21 cellular contexts compared by ENCODE assay signal in genomic region chr21:21730524-21730923, GRCh38.
A peak's percentile ranks its signal among the peaks of the same experiment; 100 is the strongest.
DNase-seq lines count a peak whose midpoint lies in the region; ATAC-seq and TF ChIP-seq lines count a peak whose summit lies in the region.
"Had no signal": no experiment of that assay in that cellular context is flagged by ENCODE, and none has a peak within 500 bp of the region (broad histone marks: within the 10 kb centered on the region; RNA-seq: fewer than 3 reads in every experiment).

No MANE protein-coding gene starts in this region.

- no peak for TF ChIP-seq CTCF in heart left ventricle (IDR thresholded peaks at IDR 0.05)
- no peak for TF ChIP-seq CTCF in choroid plexus epithelial cell (conservative IDR thresholded peaks at IDR 0.05; ENCODE audit: low read depth, low read length)
- no peak for TF ChIP-seq CTCF in fibroblast of the aortic adventitia (IDR thresholded peaks at IDR 0.05; ENCODE audit: insufficient read depth, low read length)
- no peak for TF ChIP-seq CTCF in osteocyte (IDR thresholded peaks at IDR 0.05)

- no peaks in the 10 kb centered on the region for H3K27me3 Mint-ChIP-seq in osteocyte (ENCODE audit: unreplicated experiment)

- peaks cover 4% of the 10 kb centered on the region for H3K4me1 Mint-ChIP-seq in osteocyte (ENCODE audit: unreplicated experiment)
- H3K4me1 Mint-ChIP-seq: GM23338 had no signal

- H3K27ac ChIP-seq in heart left ventricle (no peak overlapping the region), aorta (ENCODE audit: low read depth in 1 of 2, low read length in 2 of 2) (no peak overlapping the region)
- H3K27ac ChIP-seq: BLaER1 treated with 17β-estradiol and CSF1 and Interleukin-3, amounts not matched to agents 10 nM and 100 nM; SJCRH30 had no signal

- H3K4me3 ChIP-seq in heart left ventricle (no peak overlapping the region), choroid plexus epithelial cell (ENCODE audit: low read depth, low read length) (no peak overlapping the region), fibroblast of the aortic adventitia (ENCODE audit: low read depth, low read length) (no peak overlapping the region), aorta (ENCODE audit: low read length in 2 of 2) (no peak overlapping the region)
- H3K4me3 ChIP-seq: BLaER1 treated with 17β-estradiol and CSF1 and Interleukin-3, amounts not matched to agents 10 nM and 100 nM; GM23338; K562; SJCRH30 had no signal

- DNase-seq in left ventricle myocardium superior (no peak), heart left ventricle (no peak), choroid plexus epithelial cell (ENCODE audit: low read depth) (peak; percentile 43), fibroblast of the aortic adventitia (ENCODE audit: low read depth) (peak; percentile 72), aorta (no peak), H4 (ENCODE audit: low spot score) (no peak), osteocyte (ENCODE audit: extremely low spot score, unreplicated experiment) (no peak), ACHN (no peak)
- DNase-seq: Calu3; CD8-positive, alpha-beta T cell; NCI-H1105 treated with DMSO at 0.1 percent for 48 hours; NCI-H187; NCI-H2107; NCI-H345; NCI-H524 treated with DMSO at 0.1 percent for 48 hours; PC-3; RPMI8226; SJCRH30 had no signal

- peaks cover 5% of the 10 kb centered on the region for H3K9me3 Mint-ChIP-seq in osteocyte (ENCODE audit: unreplicated experiment)
- H3K9me3 Mint-ChIP-seq: GM23338 had no signal

- H3K4me1 ChIP-seq in heart left ventricle (no peaks in the 10 kb centered on the region), aorta (ENCODE audit: control insufficient read depth in 1 of 2, insufficient read depth in 2 of 2, low read length in 2 of 2) (no peaks in the 10 kb centered on the region)
- H3K4me1 ChIP-seq: BLaER1 treated with 17β-estradiol and CSF1 and Interleukin-3, amounts not matched to agents 10 nM and 100 nM; SJCRH30 had no signal

- TF ChIP-seq POLR2A in heart left ventricle (IDR thresholded peaks at IDR 0.05): no peak

- H3K27ac Mint-ChIP-seq in osteocyte (ENCODE audit: unreplicated experiment): no peak overlapping the region
- H3K27ac Mint-ChIP-seq: CD8-positive, alpha-beta T cell; GM23338 had no signal

- H3K27me3 ChIP-seq in heart left ventricle: no peaks in the 10 kb centered on the region
- H3K27me3 ChIP-seq in aorta (ENCODE audit: control insufficient read depth in 1 of 2, insufficient read depth in 2 of 2, low read length in 1 of 2): no peaks in the 10 kb centered on the region
- H3K27me3 ChIP-seq: BLaER1 treated with 17β-estradiol and CSF1 and Interleukin-3, amounts not matched to agents 10 nM and 100 nM; SJCRH30 had no signal

- WGBS in heart left ventricle, 4 donors: 54 to 66% (median 56%) methylated on average over 4 of the region's 4 CpGs
- WGBS in aorta, 2 donors: 60 to 67% methylated on average over 4 of the region's 4 CpGs

- in situ Hi-C loops in ACHN (cut with HindIII; ENCODE audit: low pct_ligation_motif_present, low pct_unique_long_range_greater_than_20kb, low sequenced_read_pairs): no loop called here

- H3K4me3 Mint-ChIP-seq in osteocyte (ENCODE audit: unreplicated experiment): no peak overlapping the region
- H3K4me3 Mint-ChIP-seq: CD8-positive, alpha-beta T cell; GM23338 had no signal

- intact Hi-C loops in left ventricle myocardium superior (cut with micrococcal nuclease): no loop called here
- intact Hi-C loops in heart left ventricle (cut with DNase I): no loop called here
- intact Hi-C loops in aorta (cut with DNase I): no loop called here

- ATAC-seq in left ventricle myocardium superior: peak; percentile 58
- no peak for ATAC-seq in heart left ventricle
- ATAC-seq in aorta (ENCODE audit: low FRiP score): peak; percentile 71
- ATAC-seq: CD8-positive, alpha-beta T cell; GM23338; K562; PC-3 had no signal

- H3K9me3 ChIP-seq in heart left ventricle: peaks cover 0 to 7% (median 0%) of the 10 kb centered on the region in 12 donors
- H3K9me3 ChIP-seq in aorta (ENCODE audit: control insufficient read depth, low read length): no peaks in the 10 kb centered on the region
- H3K9me3 ChIP-seq: BLaER1 treated with 17β-estradiol and CSF1 and Interleukin-3, amounts not matched to agents 10 nM and 100 nM; SJCRH30 had no signal

- H3K36me3 ChIP-seq in heart left ventricle: no peaks in the 10 kb centered on the region
- no peaks in the 10 kb centered on the region for H3K36me3 ChIP-seq in aorta (ENCODE audit: control insufficient read depth in 1 of 2, insufficient read depth in 2 of 2, low read length in 1 of 2)
- H3K36me3 ChIP-seq: BLaER1 treated with 17β-estradiol and CSF1 and Interleukin-3, amounts not matched to agents 10 nM and 100 nM; SJCRH30 had no signal

- H3K36me3 Mint-ChIP-seq in osteocyte (ENCODE audit: unreplicated experiment): peaks cover 3% of the 10 kb centered on the region
- H3K36me3 Mint-ChIP-seq: CD8-positive, alpha-beta T cell had no signal

Comparison
In these comparisons a context has a peak if more than half of its experiments do, and no peak if none do; other contexts are left out.
1. ATAC-seq: peak in left ventricle myocardium superior (single experiment) and aorta (single experiment); none in heart left ventricle (0 of 4).
2. DNase-seq: peak in choroid plexus epithelial cell (single experiment) and fibroblast of the aortic adventitia (single experiment); none in left ventricle myocardium superior (single experiment), heart left ventricle (0 of 5), aorta (0 of 2), H4 (single experiment), osteocyte (single experiment) and ACHN (single experiment).